In genomic region chr4:10457255-10457801, GRCh38 we compare ENCODE assay signal across 8 cellular contexts. TPM values are rescaled to one million over a fixed set of nuclear protein-coding genes. Genes with fewer than 3 reads are reported as not detected.
DNase-seq lines count a peak whose midpoint lies in the region; ATAC-seq and TF ChIP-seq lines count a peak whose summit lies in the region.

Gene ZNF518B (minus strand): TSS chr4:10457426. CDS start chr4:10446328, 11,098 bp downstream.

- H3K27ac ChIP-seq in duodenal mucosa (ENCODE audit: low read depth, low read length) (no peak within 1 kb of the TSS), lung (ENCODE audit: low read depth in 1 of 2, low read length in 1 of 2) (peak within 1 kb of the TSS; percentile 72 to 88)

- TF ChIP-seq CTCF in GM13977 (IDR thresholded peaks at IDR 0.05; ENCODE audit: extremely low read depth, insufficient read depth, missing control alignments) (no peak), lung (IDR thresholded peaks at IDR 0.05; ENCODE audit: control extremely low read depth, extremely low read depth) (no peak)

- H3K27me3 ChIP-seq in duodenal mucosa (ENCODE audit: control insufficient read depth in 1 of 2, insufficient read depth in 2 of 2, low read length in 2 of 2) (peaks cover 6 to 9% of the 10 kb centered on the region in 2 donors), lung (ENCODE audit: control insufficient read depth, insufficient read depth) (peaks cover 2% of the 10 kb centered on the region)

- H3K4me1 ChIP-seq in duodenal mucosa (ENCODE audit: control insufficient read depth in 1 of 2, insufficient read depth in 2 of 2, low read length in 2 of 2) (peaks cover 12 to 13% of the 10 kb centered on the region in 2 donors), lung (ENCODE audit: control insufficient read depth in 2 of 2, insufficient read depth in 2 of 2, low read length in 2 of 2) (peaks cover 0 to 13% of the 10 kb centered on the region in 2 donors)

- DNase-seq in GM13977 (ENCODE audit: low spot score) (peak; percentile 95), HEK293T (ENCODE audit: extremely low spot score) (peak; percentile 69), NCI-H146 treated with DMSO at 0.1 percent for 48 hours (lab: John Stamatoyannopoulos, UW; ENCODE audit: unreplicated experiment) (peak; percentile 12), lung (ENCODE audit: low spot score) (peak; percentile 61), HT-29 (ENCODE audit: low spot score) (no peak)
- DNase-seq in activated CD4-positive, alpha-beta T cell treated with anti-CD3 and anti-CD28 coated beads, Interleukin-2, amount 50 U/mL, for 4 hours = peak; percentile 57 to 62
- peak; percentile 24 to 71 (median 60) for DNase-seq in stimulated activated CD4-positive, alpha-beta T cell treated with anti-CD3 and anti-CD28 coated beads, TNF-alpha, amount 100 ng/mL, for 1 hour (ENCODE audit: low read depth in 3 of 3, low spot score in 1 of 3)

- CTCF ChIA-PET in HEK293T (lab: Yijun Ruan, JAX) = no interaction called here

- ATAC-seq in lung (ENCODE audit: insufficient read depth, low FRiP score) = peak; percentile 68

- POLR2A ChIA-PET in HEK293T (lab: Yijun Ruan, JAX) = no interaction called here

- WGBS in lung, 2 donors = 3 to 5% methylated on average over 58 to 60 of the region's 60 CpGs

- no peaks in the 10 kb centered on the region for H3K9me3 ChIP-seq in duodenal mucosa (ENCODE audit: control insufficient read depth in 1 of 2, low read length in 2 of 2)
- peaks cover 0 to 16% of the 10 kb centered on the region in 2 donors for H3K9me3 ChIP-seq in lung (ENCODE audit: control insufficient read depth in 2 of 2, insufficient read depth in 1 of 2, low read length in 1 of 2)

- H3K36me3 ChIP-seq in duodenal mucosa (ENCODE audit: control insufficient read depth in 1 of 2, insufficient read depth in 2 of 2, low read length in 2 of 2) (peaks cover 0 to 19% of the 10 kb centered on the region in 2 donors), lung (ENCODE audit: control insufficient read depth in 2 of 2, insufficient read depth in 2 of 2, low read length in 2 of 2) (peaks cover 6 to 8% of the 10 kb centered on the region in 2 donors)

- H3K4me3 ChIP-seq in duodenal mucosa (ENCODE audit: low read depth in 1 of 2, low read length in 2 of 2) (peak within 1 kb of the TSS; percentile 79), lung (peak within 1 kb of the TSS; percentile 93)

- H3K9ac ChIP-seq in duodenal mucosa (ENCODE audit: low read depth in 1 of 2, low read length in 2 of 2) = peak within 1 kb of the TSS; percentile 39 to 57

- in situ Hi-C loops in GM13977 (cut with MboI; ENCODE audit: low pct_unique_long_range_greater_than_20kb, low sequenced_read_pairs, unreplicated experiment) = no loop called here

TF ChIP-seq in HEK293T, 16 proteins besides CTCF, POLR2A, EP300 and RAD21:
- TF ChIP-seq CTBP1 (IDR thresholded peaks at IDR 0.05; ENCODE audit: borderline replicate concordance) (no peak), L3MBTL2 (conservative IDR thresholded peaks at IDR 0.05) (0 out of 2 replicates have a peak, but pooled peaks have one; percentile 14)

RNA-seq across cellular contexts. Expression of gene ZNF518B, which starts in this region (rescaled TPM):
- total RNA-seq in lung = 10 to 100 TPM; 13.0 to 44.5 TPM
- polyA plus RNA-seq in lung = 1 to 10 TPM; 3.3 to 6.4 TPM
- not detected in 2 replicates for total RNA-seq in HT-29 (2014; rRNA removed; shearing (Covaris generic))

Comparison
In these comparisons a context has a peak if more than half of its experiments do, and no peak if none do; other contexts are left out.
1. RNA of gene ZNF518B (total RNA-seq): 13.0 to 44.5 TPM in lung; not detected in HT-29; every median in the first group is over 10 times any median in the second.